Comparison of ENCODE assay signal across 10 cellular contexts in genomic region chr11:67160872-67161783, GRCh38. TPM values are rescaled to one million over a fixed set of nuclear protein-coding genes. Genes with fewer than 3 reads are reported as not detected.
A peak's percentile ranks its signal among the peaks of the same experiment; 100 is the strongest.
DNase-seq lines count a peak whose midpoint lies in the region; ATAC-seq and TF ChIP-seq lines count a peak whose summit lies in the region.
"Had no signal": no experiment of that assay in that cellular context is flagged by ENCODE, and none has a peak within 500 bp of the region (broad histone marks: within the 10 kb centered on the region; RNA-seq: fewer than 3 reads in every experiment).

No MANE protein-coding gene starts in this region.

- H3K36me3 Mint-ChIP-seq in HFFc6 (ENCODE audit: low read depth) (peaks cover 29% of the 10 kb centered on the region), natural killer cell (no peaks in the 10 kb centered on the region)

- peak; percentile 51 for DNase-seq in COLO829 (ENCODE audit: low spot score)
- no peak for DNase-seq in HFFc6
- peak; percentile 55 for DNase-seq in astrocyte of the spinal cord (ENCODE audit: low read depth, low spot score)
- DNase-seq in natural killer cell, result no peak
- DNase-seq in kidney tubule cell (ENCODE audit: low spot score), result no peak
- DNase-seq in NCI-H1048 (lab: John Stamatoyannopoulos, UW), result no peak
- DNase-seq: stimulated activated naive B cell treated with anti-CD40 and anti-IgM and Interleukin-4, amounts not matched to agents 10 μg/mL and 1 μg/mL and 100 μg/mL, for 72 hours had no signal

- in situ Hi-C loops in astrocyte of the spinal cord (cut with HindIII; ENCODE audit: low sequenced_read_pairs), result no loop called here

- no peak overlapping the region for H3K4me3 Mint-ChIP-seq in HFFc6
- no peak overlapping the region for H3K4me3 Mint-ChIP-seq in natural killer cell
- H3K4me3 Mint-ChIP-seq: nephron; stimulated activated naive B cell treated with anti-CD40 and anti-IgM and Interleukin-4, amounts not matched to agents 10 μg/mL and 1 μg/mL and 100 μg/mL, for 72 hours had no signal

- peak overlapping the region; percentile 26 for H3K27ac Mint-ChIP-seq in HFFc6
- H3K27ac Mint-ChIP-seq in natural killer cell, result peak overlapping the region; percentile 59 to 67
- H3K27ac Mint-ChIP-seq: stimulated activated naive B cell treated with anti-CD40 and anti-IgM and Interleukin-4, amounts not matched to agents 10 μg/mL and 1 μg/mL and 100 μg/mL, for 72 hours had no signal

- H3K27me3 Mint-ChIP-seq in HFFc6 (ENCODE audit: insufficient read depth) (no peaks in the 10 kb centered on the region), natural killer cell (ENCODE audit: low read depth in 2 of 2) (no peaks in the 10 kb centered on the region)
- H3K27me3 Mint-ChIP-seq: stimulated activated naive B cell treated with anti-CD40 and anti-IgM and Interleukin-4, amounts not matched to agents 10 μg/mL and 1 μg/mL and 100 μg/mL, for 72 hours had no signal

- H3K4me3 ChIP-seq in astrocyte of the spinal cord (ENCODE audit: low read depth, low read length), result no peak overlapping the region

- intact Hi-C loops in natural killer cell (cut with micrococcal nuclease), result no loop called here

- peaks cover 54% of the 10 kb centered on the region for H3K4me1 Mint-ChIP-seq in HFFc6 (ENCODE audit: low read depth)
- peaks cover 42 to 57% of the 10 kb centered on the region in 2 donors for H3K4me1 Mint-ChIP-seq in natural killer cell

- TF ChIP-seq CTCF in HFFc6 (IDR thresholded peaks at IDR 0.05) (peak; percentile 28), astrocyte of the spinal cord (IDR thresholded peaks at IDR 0.05; ENCODE audit: low read depth, low read length) (no peak), natural killer cell (IDR thresholded peaks at IDR 0.05) (no peak)

- H3K9me3 Mint-ChIP-seq in HFFc6 (no peaks in the 10 kb centered on the region), natural killer cell (no peaks in the 10 kb centered on the region)
- H3K9me3 Mint-ChIP-seq: nephron had no signal

- ATAC-seq in natural killer cell, result peak; percentile 29 to 47 (median 30)
- no peak for ATAC-seq in GM18909 (IDR thresholded peaks at IDR 0.05; ENCODE audit: poor library complexity, unreplicated experiment)
- ATAC-seq: esophagus mucosa had no signal

RNA-seq across cellular contexts. Expression of gene KDM2A, which starts 42.1 kb away (rescaled TPM):
- 10 to 100 TPM; 46.1 to 55.0 (median 49.7) TPM for total RNA-seq in HFFc6 (2021; fragmentation: NEBNext Ultra II Directional; extraction: Animal tissue kit (Norgen Biotek cat#: 25700))
- total RNA-seq in natural killer cell, result 100 to 1,000 TPM; 268 to 312 (median 283) TPM

Comparison
In these comparisons a context has a peak if more than half of its experiments do, and no peak if none do; other contexts are left out.
1. DNase-seq: peak in COLO829 (single experiment) and astrocyte of the spinal cord (single experiment); none in HFFc6 (single experiment), natural killer cell (single experiment), kidney tubule cell (single experiment) and NCI-H1048 (single experiment).
2. RNA of gene KDM2A, which starts 42.1 kb away (total RNA-seq): 268 to 312 TPM in natural killer cell; 46.1 to 55.0 TPM in HFFc6; every median in the first group is over 4 times any median in the second.